In the genomic region with DNA sequence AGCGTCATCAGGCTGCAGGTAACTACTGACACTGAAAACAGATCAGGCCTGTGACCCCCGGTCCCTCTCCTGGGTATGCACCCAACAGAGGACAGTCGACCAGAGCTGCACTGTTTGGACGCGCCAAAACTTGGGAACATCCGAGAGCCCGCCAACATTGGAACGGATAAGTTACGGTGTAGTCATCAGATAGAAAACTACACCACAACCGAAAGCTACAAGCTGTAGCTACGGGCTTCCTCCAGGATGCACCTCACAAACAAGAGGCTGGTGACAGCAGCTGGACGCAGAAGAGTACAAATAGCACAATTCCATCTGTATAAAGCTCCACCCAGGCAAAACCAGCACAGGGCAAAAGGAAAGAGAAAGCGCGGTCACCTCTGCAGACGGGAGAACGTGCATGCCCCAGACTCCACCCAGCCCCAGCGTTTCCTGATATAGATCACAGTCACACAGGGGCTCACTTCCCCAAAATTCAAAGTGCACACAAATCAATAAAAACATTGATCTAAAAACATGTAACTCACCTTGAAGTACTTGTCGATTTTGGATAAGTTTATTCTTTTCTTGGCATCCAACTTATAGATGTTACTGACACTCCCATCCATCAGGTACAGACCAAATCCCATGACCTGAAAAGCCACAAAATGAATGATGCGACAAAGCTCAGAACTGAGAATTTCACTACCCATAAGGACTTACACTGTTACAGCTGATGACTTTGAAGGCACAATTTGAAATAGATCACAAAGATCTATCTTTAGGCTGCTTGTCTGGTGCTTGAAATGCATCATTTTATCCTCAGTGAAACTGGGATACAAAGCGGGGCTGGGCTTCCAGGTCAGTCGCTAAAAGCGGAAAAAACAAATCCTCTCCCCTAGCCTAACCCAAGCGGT, we compare ENCODE assay signal across 12 cellular contexts. TPM values are rescaled to one million over a fixed set of nuclear protein-coding genes. Genes with fewer than 3 reads are reported as not detected.
A peak's percentile ranks its signal among the peaks of the same experiment; 100 is the strongest.
DNase-seq lines count a peak whose midpoint lies in the region; ATAC-seq and TF ChIP-seq lines count a peak whose summit lies in the region.
"Had no signal": no experiment of that assay in that cellular context is flagged by ENCODE, and none has a peak within 500 bp of the region (broad histone marks: within the 10 kb centered on the region; RNA-seq: fewer than 3 reads in every experiment).

No MANE protein-coding gene starts in this region.

- H3K27ac ChIP-seq in thyroid gland (no peak overlapping the region), mesenchymal stem cell (ENCODE audit: low read length, poor library complexity, severe bottlenecking) (no peak overlapping the region)
- H3K27ac ChIP-seq: 22Rv1, brain microvascular endothelial cell had no signal

- no peak overlapping the region for H2BK5ac ChIP-seq in mesenchymal stem cell (ENCODE audit: low read depth, low read length, poor library complexity, severe bottlenecking)

- no peak overlapping the region for H2BK15ac ChIP-seq in mesenchymal stem cell (ENCODE audit: low read depth, poor library complexity, severe bottlenecking)

- H2BK120ac ChIP-seq in mesenchymal stem cell (ENCODE audit: low read depth, low read length), result no peak overlapping the region

- H3K4me3 Mint-ChIP-seq in activated CD4-positive, alpha-beta T cell treated with anti-CD3 and anti-CD28 coated beads, Interleukin-2, amount 10 ng/mL, durations not matched to agents 24 days and 14 days, result no peak overlapping the region
- no peak overlapping the region for H3K4me3 Mint-ChIP-seq in activated CD4-positive, alpha-beta T cell treated with anti-CD3 and anti-CD28 coated beads for 36 hours

- no peak overlapping the region for H3K18ac ChIP-seq in mesenchymal stem cell (ENCODE audit: low read depth in 1 of 2, low read length in 2 of 2)

- intact Hi-C loops in activated CD4-positive, alpha-beta T cell treated with anti-CD3 and anti-CD28 coated beads, Interleukin-2, amount 10 ng/mL, durations not matched to agents 24 days and 14 days (cut with micrococcal nuclease), result no loop called here
- intact Hi-C loops in activated CD4-positive, alpha-beta T cell treated with anti-CD3 and anti-CD28 coated beads for 36 hours (cut with DNase I, micrococcal nuclease), result no loop called here
- intact Hi-C loops in mucosa of descending colon (cut with DNase I, micrococcal nuclease) (no loop called here), thyroid gland (cut with DNase I) (no loop called here)

- H4K91ac ChIP-seq in mesenchymal stem cell (ENCODE audit: low read length), result no peak overlapping the region

- H3K4me2 ChIP-seq in mesenchymal stem cell (ENCODE audit: low read length, poor library complexity, severe bottlenecking), result no peak overlapping the region

- WGBS in thyroid gland, 2 donors, result 89 to 96% methylated on average over 16 to 23 of the region's 23 CpGs
- WGBS in mesenchymal stem cell, result 96% methylated on average over 23 of the region's 23 CpGs

- H3K4ac ChIP-seq in mesenchymal stem cell (ENCODE audit: low read depth in 1 of 2, low read length in 2 of 2), result no peak overlapping the region

- H3K14ac ChIP-seq in mesenchymal stem cell (ENCODE audit: low read length in 2 of 2), result no peak overlapping the region

- H4K8ac ChIP-seq in mesenchymal stem cell (ENCODE audit: low read length), result no peak overlapping the region

- peak; percentile 69 for DNase-seq in activated CD4-positive, alpha-beta T cell treated with anti-CD3 and anti-CD28 coated beads, Interleukin-2, amount 10 ng/mL, durations not matched to agents 24 days and 14 days
- no peak for DNase-seq in activated CD4-positive, alpha-beta T cell treated with anti-CD3 and anti-CD28 coated beads for 36 hours
- DNase-seq in mucosa of descending colon (no peak), thyroid gland (no peak), mesenchymal stem cell (no peak), HPDE6-E6E7 (ENCODE audit: extremely low spot score) (no peak)
- DNase-seq: activated CD4-positive, alpha-beta T cell treated with anti-CD3 and anti-CD28 coated beads for 4 hours; brain microvascular endothelial cell; NK-92 treated with Interleukin-12 subunit alpha and Interleukin-12 subunit beta, amount 100 ng/mL, for 24 hours had no signal

- H3K36me3 ChIP-seq in mucosa of descending colon (ENCODE audit: low read depth) (peaks cover 12% of the 10 kb centered on the region), thyroid gland (peaks cover 35 to 52% of the 10 kb centered on the region in 2 donors), mesenchymal stem cell (ENCODE audit: control insufficient read depth in 1 of 2, insufficient read depth in 2 of 2, low read depth in 1 of 2, low read length in 2 of 2) (peaks cover 59 to 76% of the 10 kb centered on the region in 2 experiments)

- H3K79me1 ChIP-seq in mesenchymal stem cell (replicated peaks; ENCODE audit: low read length, poor library complexity, severe bottlenecking), result peaks cover 42% of the 10 kb centered on the region

- no peak overlapping the region for H2AK5ac ChIP-seq in mesenchymal stem cell (ENCODE audit: low read length, severe bottlenecking)

- no peak overlapping the region for H2BK12ac ChIP-seq in mesenchymal stem cell (ENCODE audit: low read length in 2 of 2)

- no peak overlapping the region for H3K23ac ChIP-seq in mesenchymal stem cell (ENCODE audit: low read length in 2 of 2)

- no peaks in the 10 kb centered on the region for H3K27me3 ChIP-seq in thyroid gland
- H3K27me3 ChIP-seq in mesenchymal stem cell (ENCODE audit: control insufficient read depth in 1 of 2, insufficient read depth in 1 of 2, low read length in 2 of 2), result no peaks in the 10 kb centered on the region
- H3K27me3 ChIP-seq: brain microvascular endothelial cell had no signal

- peaks cover 3% of the 10 kb centered on the region for H3K4me1 Mint-ChIP-seq in activated CD4-positive, alpha-beta T cell treated with anti-CD3 and anti-CD28 coated beads, Interleukin-2, amount 10 ng/mL, durations not matched to agents 24 days and 14 days
- H3K4me1 Mint-ChIP-seq in activated CD4-positive, alpha-beta T cell treated with anti-CD3 and anti-CD28 coated beads for 36 hours, result no peaks in the 10 kb centered on the region

- TF ChIP-seq CTCF in mucosa of descending colon (IDR thresholded peaks at IDR 0.05), result no peak
- TF ChIP-seq CTCF in thyroid gland (IDR thresholded peaks at IDR 0.05), result no peak

- CTCF ChIA-PET in activated CD4-positive, alpha-beta T cell treated with anti-CD3 and anti-CD28 coated beads for 36 hours (lab: Charles Lee), result no interaction called here

- H3K9ac ChIP-seq in mesenchymal stem cell (ENCODE audit: low read length), result no peak overlapping the region

- H2AFZ ChIP-seq in mesenchymal stem cell (ENCODE audit: low read depth, low read length), result no peak overlapping the region

- H3K9me3 ChIP-seq in mucosa of descending colon, result no peaks in the 10 kb centered on the region
- H3K9me3 ChIP-seq in thyroid gland, result no peaks in the 10 kb centered on the region
- H3K9me3 ChIP-seq in mesenchymal stem cell (ENCODE audit: control insufficient read depth, low read length), result no peaks in the 10 kb centered on the region

- no peaks in the 10 kb centered on the region for H3K9me3 Mint-ChIP-seq in activated CD4-positive, alpha-beta T cell treated with anti-CD3 and anti-CD28 coated beads, Interleukin-2, amount 10 ng/mL, durations not matched to agents 24 days and 14 days
- no peaks in the 10 kb centered on the region for H3K9me3 Mint-ChIP-seq in activated CD4-positive, alpha-beta T cell treated with anti-CD3 and anti-CD28 coated beads for 36 hours (ENCODE audit: low read depth)

- no peaks in the 10 kb centered on the region for H3K27me3 Mint-ChIP-seq in activated CD4-positive, alpha-beta T cell treated with anti-CD3 and anti-CD28 coated beads, Interleukin-2, amount 10 ng/mL, durations not matched to agents 24 days and 14 days
- no peaks in the 10 kb centered on the region for H3K27me3 Mint-ChIP-seq in activated CD4-positive, alpha-beta T cell treated with anti-CD3 and anti-CD28 coated beads for 36 hours

- no peak for TF ChIP-seq POLR2A in thyroid gland (IDR thresholded peaks at IDR 0.05)

- peaks cover 12% of the 10 kb centered on the region for H3K36me3 Mint-ChIP-seq in activated CD4-positive, alpha-beta T cell treated with anti-CD3 and anti-CD28 coated beads, Interleukin-2, amount 10 ng/mL, durations not matched to agents 24 days and 14 days (ENCODE audit: low read depth)
- H3K36me3 Mint-ChIP-seq in activated CD4-positive, alpha-beta T cell treated with anti-CD3 and anti-CD28 coated beads for 36 hours (ENCODE audit: low read depth), result no peaks in the 10 kb centered on the region

- POLR2A ChIA-PET in activated CD4-positive, alpha-beta T cell treated with anti-CD3 and anti-CD28 coated beads for 36 hours (lab: Charles Lee), result no interaction called here

- H3K4me3 ChIP-seq in mucosa of descending colon (no peak overlapping the region), thyroid gland (replicated peaks in 1 of 3) (no peak overlapping the region), mesenchymal stem cell (ENCODE audit: insufficient read depth in 1 of 2, low read depth in 1 of 2, low read length in 2 of 2) (no peak overlapping the region)

- no peak for ATAC-seq in activated CD4-positive, alpha-beta T cell treated with anti-CD3 and anti-CD28 coated beads for 36 hours
- ATAC-seq in GM21825 (IDR thresholded peaks at IDR 0.05; ENCODE audit: unreplicated experiment), result peak; percentile 82
- ATAC-seq in HG03442 (IDR thresholded peaks at IDR 0.05; ENCODE audit: unreplicated experiment), result peak; percentile 94
- ATAC-seq in mucosa of descending colon, result peak; percentile 42

- H3K4me1 ChIP-seq in mucosa of descending colon (ENCODE audit: low read depth), result no peaks in the 10 kb centered on the region
- no peaks in the 10 kb centered on the region for H3K4me1 ChIP-seq in thyroid gland
- H3K4me1 ChIP-seq in mesenchymal stem cell (ENCODE audit: control insufficient read depth, insufficient read depth, low read depth, low read length), result peaks cover 2% of the 10 kb centered on the region

- H3K27ac Mint-ChIP-seq in activated CD4-positive, alpha-beta T cell treated with anti-CD3 and anti-CD28 coated beads, Interleukin-2, amount 10 ng/mL, durations not matched to agents 24 days and 14 days, result no peak overlapping the region
- no peak overlapping the region for H3K27ac Mint-ChIP-seq in activated CD4-positive, alpha-beta T cell treated with anti-CD3 and anti-CD28 coated beads for 36 hours

RNA-seq across cellular contexts. Expression of gene CYFIP1, which starts 43.3 kb away (rescaled TPM):
- total RNA-seq in activated CD4-positive, alpha-beta T cell treated with anti-CD3 and anti-CD28 coated beads, Interleukin-2, amount 10 ng/mL, durations not matched to agents 24 days and 14 days, result 56.7 and 60.8 TPM in 2 replicates
- total RNA-seq in activated CD4-positive, alpha-beta T cell treated with anti-CD3 and anti-CD28 coated beads for 36 hours, result 10 to 100 TPM; 31.1 to 32.8 TPM
- total RNA-seq in mucosa of descending colon (100 to 1,000 TPM; 139 to 210 (median 143) TPM), thyroid gland (100 to 1,000 TPM in 3 of 4 donors, 10 to 100 TPM in 1; 89.1 to 138 (median 131) TPM)
- 42.1 TPM for polyA plus RNA-seq in mesenchymal stem cell (2013, experiment 1 of 2)
- polyA plus RNA-seq in mesenchymal stem cell (2013, experiment 2 of 2), result 39.2 TPM
